In genomic region chr2:29314816-29315571, GRCh38 we compare ENCODE assay signal across 8 cellular contexts.
DNase-seq lines count a peak whose midpoint lies in the region; ATAC-seq and TF ChIP-seq lines count a peak whose summit lies in the region.

No MANE protein-coding gene starts in this region.

- H3K36me3 ChIP-seq in lung (ENCODE audit: control insufficient read depth in 2 of 2, insufficient read depth in 2 of 2, low read length in 2 of 2), result no peaks in the 10 kb centered on the region

- H3K4me1 ChIP-seq in lung (ENCODE audit: control insufficient read depth in 2 of 2, insufficient read depth in 2 of 2, low read length in 2 of 2), result no peaks in the 10 kb centered on the region

- peak; percentile 69 for DNase-seq in OCI-M1 (lab: John Stamatoyannopoulos, UW)
- DNase-seq in activated effector memory CD4-positive, alpha-beta T cell treated with anti-CD3 and anti-CD28 coated beads, Interleukin-2, amount 50 U/mL, for 16 hours, result peak; percentile 82
- DNase-seq in lung (ENCODE audit: low spot score), result peak; percentile 32
- DNase-seq in stimulated activated CD8-positive, alpha-beta memory T cell treated with anti-CD3 and anti-CD28 coated beads, Interleukin-4, amount 100 ng/mL, for 24 hours (ENCODE audit: low read depth), result peak; percentile 44
- DNase-seq in NCI-H2171 (lab: John Stamatoyannopoulos, UW), result no peak
- no peak for DNase-seq in cerebellar cortex (ENCODE audit: low spot score)

- WGBS in lung, 2 donors, result 25 to 28% methylated on average over 18 of the region's 18 CpGs

- TF ChIP-seq CTCF in lung (IDR thresholded peaks at IDR 0.05; ENCODE audit: control extremely low read depth, extremely low read depth), result no peak

- H3K9me3 ChIP-seq in lung (ENCODE audit: control insufficient read depth in 2 of 2, insufficient read depth in 1 of 2, low read length in 1 of 2), result no peaks in the 10 kb centered on the region

- no peak overlapping the region for H3K27ac ChIP-seq in lung (ENCODE audit: low read depth in 1 of 2, low read length in 1 of 2)

- no peaks in the 10 kb centered on the region for H3K27me3 ChIP-seq in lung (ENCODE audit: control insufficient read depth, insufficient read depth)

- ATAC-seq in GM18868 (IDR thresholded peaks at IDR 0.05; ENCODE audit: unreplicated experiment) (peak; percentile 67), HG02840 (IDR thresholded peaks at IDR 0.05; ENCODE audit: low FRiP score, unreplicated experiment) (peak; percentile 77), lung (ENCODE audit: insufficient read depth, low FRiP score) (no peak)

- no peak overlapping the region for H3K4me3 ChIP-seq in lung

Comparison
In these comparisons a context has a peak if more than half of its experiments do, and no peak if none do; other contexts are left out.
1. DNase-seq: peak in OCI-M1 (single experiment), activated effector memory CD4-positive, alpha-beta T cell treated with anti-CD3 and anti-CD28 coated beads, Interleukin-2, amount 50 U/mL, for 16 hours (single experiment), lung (single experiment) and stimulated activated CD8-positive, alpha-beta memory T cell treated with anti-CD3 and anti-CD28 coated beads, Interleukin-4, amount 100 ng/mL, for 24 hours (single experiment); none in NCI-H2171 (single experiment) and cerebellar cortex (single experiment).